Comparison of ENCODE assay signal across 22 cellular contexts in genomic region chr17:33786478-33786877, GRCh38.
DNase-seq lines count a peak whose midpoint lies in the region; ATAC-seq, FAIRE-seq and TF ChIP-seq lines count a peak whose summit lies in the region.
"Had no signal": no experiment of that assay in that cellular context is flagged by ENCODE, and none has a peak within 500 bp of the region (broad histone marks: within the 10 kb centered on the region; RNA-seq: fewer than 3 reads in every experiment).

No MANE protein-coding gene starts in this region.

- H3K9me1 ChIP-seq in K562 (ENCODE audit: control insufficient read depth, insufficient read depth, low read length): no peaks in the 10 kb centered on the region

- H4K20me1 ChIP-seq in K562 (replicated peaks; ENCODE audit: control insufficient read depth, insufficient read depth, low read length): no peaks in the 10 kb centered on the region
- H4K20me1 ChIP-seq in HepG2 (ENCODE audit: insufficient read depth, low read length): no peaks in the 10 kb centered on the region

- no peaks in the 10 kb centered on the region for H3K79me2 ChIP-seq in K562 (ENCODE audit: control insufficient read depth, insufficient read depth, low read length)
- H3K79me2 ChIP-seq in HepG2 (ENCODE audit: insufficient read depth, low read length): no peaks in the 10 kb centered on the region

- H3K4me1 ChIP-seq in adrenal gland (replicated peaks in 1 of 2) (no peaks in the 10 kb centered on the region), K562 (replicated peaks in 1 of 2; ENCODE audit: control insufficient read depth in 2 of 2, insufficient read depth in 2 of 2, low read length in 2 of 2) (no peaks in the 10 kb centered on the region; a peak in 2 of 5 replicates), HepG2 (ENCODE audit: insufficient read depth, low read length) (no peaks in the 10 kb centered on the region), thyroid gland (no peaks in the 10 kb centered on the region)
- H3K4me1 ChIP-seq: BE2C, Caco-2 had no signal

- DNase-seq in adrenal gland (peak in 4 of 7 donors; percentile 8 to 32 (median 16)), K562 (ENCODE audit: extremely low read depth in 1 of 4, low spot score in 3 of 4) (no peak), HepG2 (ENCODE audit: low spot score) (no peak), thyroid gland (peak; percentile 3 to 5), H4 (ENCODE audit: low spot score) (no peak), RKO (ENCODE audit: low spot score) (no peak)
- DNase-seq: ACHN; BE2C; Caco-2; CD4-positive, CD25-positive, alpha-beta regulatory T cell; H7; HFFc6; IMR-90 had no signal

- H3K9me3 ChIP-seq in adrenal gland (replicated peaks in 1 of 3) (no peaks in the 10 kb centered on the region), K562 (replicated peaks; ENCODE audit: control insufficient read depth, insufficient read depth, low read depth, low read length) (no peaks in the 10 kb centered on the region), HepG2 (ENCODE audit: low read length) (no peaks in the 10 kb centered on the region), thyroid gland (no peaks in the 10 kb centered on the region)
- H3K9me3 ChIP-seq: BE2C, Caco-2 had no signal

- FAIRE-seq in K562 (lab: Jason Lieb, UNC) (no peak), HepG2 (lab: Jason Lieb, UNC) (no peak)
- FAIRE-seq: A204.1, D721Med, G401.6, GM12891, GM19239 had no signal

- H3K27me3 ChIP-seq in adrenal gland: no peaks in the 10 kb centered on the region
- peaks cover 0 to 5% of the 10 kb centered on the region in 2 experiments; a peak in 1 of 5 replicates for H3K27me3 ChIP-seq in K562 (ENCODE audit: control insufficient read depth in 2 of 2, insufficient read depth in 2 of 2, low read length in 2 of 2)
- H3K27me3 ChIP-seq in HepG2 (ENCODE audit: control insufficient read depth in 1 of 2, insufficient read depth in 2 of 2, low read length in 2 of 2): no peaks in the 10 kb centered on the region; a peak in 1 of 5 replicates
- no peaks in the 10 kb centered on the region for H3K27me3 ChIP-seq in thyroid gland
- H3K27me3 ChIP-seq: BE2C had no signal

- CTCF ChIA-PET in K562 (lab: Yijun Ruan, JAX; ENCODE audit: low intra/inter-chr PET ratio) (no interaction called here), HepG2 (lab: Yijun Ruan, JAX; ENCODE audit: low intra/inter-chr PET ratio, low total read pairs) (no interaction called here)

- TF ChIP-seq RAD21 in K562 (CRISPR knock-in tag; conservative IDR thresholded peaks at IDR 0.05 in 1 of 2, IDR thresholded peaks at IDR 0.05 in 1 of 2) (no peak), HepG2 (CRISPR knock-in tag; IDR thresholded peaks at IDR 0.05) (no peak)

- 43 to 64% (median 55%) methylated on average over 1 of the region's 1 CpG for WGBS in adrenal gland, 4 donors
- WGBS in K562 (ENCODE audit: insufficient coverage, low coverage, missing lambda C conversion rate): 0% methylated on average over 1 of the region's 1 CpG
- 0% methylated on average over 1 of the region's 1 CpG for WGBS in HepG2 (ENCODE audit: low lambda C conversion rate)
- 65 to 90% methylated on average over 1 of the region's 1 CpG for WGBS in thyroid gland, 2 donors

- intact Hi-C loops in adrenal gland (cut with DNase I) (no loop called here), K562 (cut with micrococcal nuclease) (no loop called here), HepG2 (cut with micrococcal nuclease; ENCODE audit: unreplicated experiment) (no loop called here), thyroid gland (cut with DNase I) (no loop called here)

- BruUV-seq in K562 (replicated peaks; lab: Mats Ljungman, UMichigan): no TSS peak
- BruUV-seq in HepG2 (replicated peaks; lab: Mats Ljungman, UMichigan): no TSS peak

- TF ChIP-seq POLR2A in adrenal gland (IDR thresholded peaks at IDR 0.05): no peak
- no peak for TF ChIP-seq POLR2A in K562 (conservative IDR thresholded peaks at IDR 0.05)
- TF ChIP-seq POLR2A in HepG2 (IDR thresholded peaks at IDR 0.05; ENCODE audit: insufficient read depth in 1 of 2, low read depth in 2 of 2, low read length in 2 of 2): no peak
- no peak for TF ChIP-seq POLR2A in thyroid gland (IDR thresholded peaks at IDR 0.05)

- no peak overlapping the region for H3K27ac ChIP-seq in adrenal gland
- no peak overlapping the region for H3K27ac ChIP-seq in K562 (ENCODE audit: extremely low read depth, low read depth, low read length)
- H3K27ac ChIP-seq in HepG2 (ENCODE audit: extremely low read length, insufficient read depth, low read length): no peak overlapping the region
- no peak overlapping the region for H3K27ac ChIP-seq in thyroid gland
- H3K27ac ChIP-seq: HL-60 had no signal

- H3K4me3 ChIP-seq in adrenal gland (no peak overlapping the region), K562 (no peak overlapping the region), HepG2 (replicated peaks in 1 of 3; ENCODE audit: insufficient read depth in 1 of 3, low read depth in 2 of 3, low read length in 3 of 3) (no peak overlapping the region), thyroid gland (replicated peaks in 1 of 3) (no peak overlapping the region)
- H3K4me3 ChIP-seq: GM23338 had no signal

- H3K9ac ChIP-seq in K562 (ENCODE audit: insufficient read depth in 1 of 2, low read depth in 2 of 2, low read length in 2 of 2): no peak overlapping the region
- no peak overlapping the region for H3K9ac ChIP-seq in HepG2 (ENCODE audit: insufficient read depth, low read depth, low read length)

- H3K4me2 ChIP-seq in K562 (ENCODE audit: insufficient read depth, low read length): no peak overlapping the region
- no peak overlapping the region for H3K4me2 ChIP-seq in HepG2 (ENCODE audit: low read depth, low read length)
- H3K4me2 ChIP-seq: GM23338 had no signal

- no peak overlapping the region for H2AFZ ChIP-seq in K562 (ENCODE audit: low read depth, low read length)
- H2AFZ ChIP-seq in HepG2 (ENCODE audit: low read length): no peak overlapping the region
- H2AFZ ChIP-seq: GM23338 had no signal

- in situ Hi-C loops in K562 (cut with MboI): no loop called here
- in situ Hi-C loops in HepG2 (cut with HindIII; ENCODE audit: extremely low pct_ligation_motif_present, low pct_unique_long_range_greater_than_20kb): no loop called here

- TF ChIP-seq EP300 in K562 (IDR thresholded peaks at IDR 0.05; ENCODE audit: low read length) (no peak), HepG2 (IDR thresholded peaks at IDR 0.05; ENCODE audit: low read depth in 2 of 2, low read length in 2 of 2) (no peak), HepG2 (CRISPR knock-in tag; IDR thresholded peaks at IDR 0.05; ENCODE audit: borderline replicate concordance) (no peak)

- no peak for TF ChIP-seq CTCF in adrenal gland (IDR thresholded peaks at IDR 0.05)
- TF ChIP-seq CTCF in K562 (IDR thresholded peaks at IDR 0.05 in 2 of 3, conservative IDR thresholded peaks at IDR 0.05 in 1 of 3; ENCODE audit: insufficient read depth in 2 of 3, low read depth in 1 of 3, low read length in 3 of 3): no peak
- no peak for TF ChIP-seq CTCF in HepG2 (CRISPR knock-in tag; IDR thresholded peaks at IDR 0.05)
- TF ChIP-seq CTCF in thyroid gland (IDR thresholded peaks at IDR 0.05): no peak

- POLR2A ChIA-PET in K562 (lab: Yijun Ruan, JAX): interaction anchor here (0.6 kb wide), 1 partner anchor 16 kb away, joined by 3 read pairs; no protein-coding TSS in a partner anchor
- POLR2A ChIA-PET in HepG2 (lab: Yijun Ruan, JAX): no interaction called here

- H3K36me3 ChIP-seq in adrenal gland (replicated peaks in 1 of 2): no peaks in the 10 kb centered on the region
- no peaks in the 10 kb centered on the region for H3K36me3 ChIP-seq in K562 (ENCODE audit: control insufficient read depth, insufficient read depth, low read length)
- no peaks in the 10 kb centered on the region for H3K36me3 ChIP-seq in HepG2 (replicated peaks in 1 of 2; ENCODE audit: control insufficient read depth in 1 of 2, insufficient read depth in 2 of 2, low read length in 2 of 2)
- H3K36me3 ChIP-seq in thyroid gland: no peaks in the 10 kb centered on the region
- H3K36me3 ChIP-seq: BE2C had no signal

- ATAC-seq in K562: no peak
- no peak for ATAC-seq in HepG2
- ATAC-seq in GM21619 (IDR thresholded peaks at IDR 0.05; ENCODE audit: unreplicated experiment): no peak
- ATAC-seq: GM23338, HCT116 had no signal

TF ChIP-seq in K562, 482 proteins besides CTCF, POLR2A, EP300 and RAD21 (continues in another document):
- TF ChIP-seq PKNOX1 (IDR thresholded peaks at IDR 0.05) (peak; percentile 24; the same call in 1 of the 2 replicates), TRIM28 (IDR thresholded peaks at IDR 0.05) (no peak), SPI1 (IDR thresholded peaks at IDR 0.05; ENCODE audit: borderline replicate concordance, low read depth, low read length) (no peak), ZBTB8A (IDR thresholded peaks at IDR 0.05; ENCODE audit: partially characterized antibody) (no peak), ZNF41 (CRISPR knock-in tag; conservative IDR thresholded peaks at IDR 0.05) (no peak), TAL1 (IDR thresholded peaks at IDR 0.05) (no peak), MYNN (IDR thresholded peaks at IDR 0.05) (no peak), MYNN (CRISPR knock-in tag; IDR thresholded peaks at IDR 0.05) (no peak)

TF ChIP-seq in HepG2, 621 proteins besides CTCF, POLR2A, EP300 and RAD21:
- TF ChIP-seq MBNL3 (CRISPR knock-in tag; conservative IDR thresholded peaks at IDR 0.05): no peak
- peak; percentile 13 to 47; a peak in 2 of 4 replicates for TF ChIP-seq MAFK (conservative IDR thresholded peaks at IDR 0.05 in 1 of 2, IDR thresholded peaks at IDR 0.05 in 1 of 2; ENCODE audit: low read length in 2 of 2)
TF ChIP-seq in HepG2: peak in this region for 1.

Comparison
In these comparisons a context has a peak if more than half of its experiments do, and no peak if none do; other contexts are left out.
1. DNase-seq: peak in adrenal gland (4 of 7) and thyroid gland (2 of 2); none in K562 (0 of 4), HepG2 (single experiment), H4 (single experiment) and RKO (single experiment).